In the genomic region with DNA sequence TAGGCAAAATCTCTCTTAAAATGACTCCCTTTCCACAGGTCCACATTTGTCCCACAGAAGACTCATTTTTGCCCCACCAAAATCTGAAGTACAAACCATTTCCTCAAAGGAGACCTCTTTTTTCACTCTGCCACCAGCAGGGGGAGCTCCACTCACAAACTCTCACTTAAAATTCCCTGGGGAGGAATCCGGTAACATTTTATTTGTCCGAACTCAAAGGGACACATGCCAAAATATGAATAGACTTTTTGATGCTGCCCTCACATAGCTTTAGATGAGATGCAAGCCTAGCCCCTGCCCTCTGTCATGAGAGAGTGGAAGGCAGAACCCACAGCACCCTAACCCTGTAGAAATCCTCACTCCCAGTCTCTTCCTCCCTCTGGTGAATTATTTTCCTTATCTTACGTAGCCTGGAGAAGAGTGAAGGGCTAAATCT, we compare ENCODE assay signal across 1 cellular context.
TF ChIP-seq lines count a peak whose summit lies in the region.

No MANE protein-coding gene starts in this region.

TF ChIP-seq in GM23338, 12 proteins besides CTCF, POLR2A, EP300 and RAD21 (continued from another document):
- TF ChIP-seq, protein P1, sequence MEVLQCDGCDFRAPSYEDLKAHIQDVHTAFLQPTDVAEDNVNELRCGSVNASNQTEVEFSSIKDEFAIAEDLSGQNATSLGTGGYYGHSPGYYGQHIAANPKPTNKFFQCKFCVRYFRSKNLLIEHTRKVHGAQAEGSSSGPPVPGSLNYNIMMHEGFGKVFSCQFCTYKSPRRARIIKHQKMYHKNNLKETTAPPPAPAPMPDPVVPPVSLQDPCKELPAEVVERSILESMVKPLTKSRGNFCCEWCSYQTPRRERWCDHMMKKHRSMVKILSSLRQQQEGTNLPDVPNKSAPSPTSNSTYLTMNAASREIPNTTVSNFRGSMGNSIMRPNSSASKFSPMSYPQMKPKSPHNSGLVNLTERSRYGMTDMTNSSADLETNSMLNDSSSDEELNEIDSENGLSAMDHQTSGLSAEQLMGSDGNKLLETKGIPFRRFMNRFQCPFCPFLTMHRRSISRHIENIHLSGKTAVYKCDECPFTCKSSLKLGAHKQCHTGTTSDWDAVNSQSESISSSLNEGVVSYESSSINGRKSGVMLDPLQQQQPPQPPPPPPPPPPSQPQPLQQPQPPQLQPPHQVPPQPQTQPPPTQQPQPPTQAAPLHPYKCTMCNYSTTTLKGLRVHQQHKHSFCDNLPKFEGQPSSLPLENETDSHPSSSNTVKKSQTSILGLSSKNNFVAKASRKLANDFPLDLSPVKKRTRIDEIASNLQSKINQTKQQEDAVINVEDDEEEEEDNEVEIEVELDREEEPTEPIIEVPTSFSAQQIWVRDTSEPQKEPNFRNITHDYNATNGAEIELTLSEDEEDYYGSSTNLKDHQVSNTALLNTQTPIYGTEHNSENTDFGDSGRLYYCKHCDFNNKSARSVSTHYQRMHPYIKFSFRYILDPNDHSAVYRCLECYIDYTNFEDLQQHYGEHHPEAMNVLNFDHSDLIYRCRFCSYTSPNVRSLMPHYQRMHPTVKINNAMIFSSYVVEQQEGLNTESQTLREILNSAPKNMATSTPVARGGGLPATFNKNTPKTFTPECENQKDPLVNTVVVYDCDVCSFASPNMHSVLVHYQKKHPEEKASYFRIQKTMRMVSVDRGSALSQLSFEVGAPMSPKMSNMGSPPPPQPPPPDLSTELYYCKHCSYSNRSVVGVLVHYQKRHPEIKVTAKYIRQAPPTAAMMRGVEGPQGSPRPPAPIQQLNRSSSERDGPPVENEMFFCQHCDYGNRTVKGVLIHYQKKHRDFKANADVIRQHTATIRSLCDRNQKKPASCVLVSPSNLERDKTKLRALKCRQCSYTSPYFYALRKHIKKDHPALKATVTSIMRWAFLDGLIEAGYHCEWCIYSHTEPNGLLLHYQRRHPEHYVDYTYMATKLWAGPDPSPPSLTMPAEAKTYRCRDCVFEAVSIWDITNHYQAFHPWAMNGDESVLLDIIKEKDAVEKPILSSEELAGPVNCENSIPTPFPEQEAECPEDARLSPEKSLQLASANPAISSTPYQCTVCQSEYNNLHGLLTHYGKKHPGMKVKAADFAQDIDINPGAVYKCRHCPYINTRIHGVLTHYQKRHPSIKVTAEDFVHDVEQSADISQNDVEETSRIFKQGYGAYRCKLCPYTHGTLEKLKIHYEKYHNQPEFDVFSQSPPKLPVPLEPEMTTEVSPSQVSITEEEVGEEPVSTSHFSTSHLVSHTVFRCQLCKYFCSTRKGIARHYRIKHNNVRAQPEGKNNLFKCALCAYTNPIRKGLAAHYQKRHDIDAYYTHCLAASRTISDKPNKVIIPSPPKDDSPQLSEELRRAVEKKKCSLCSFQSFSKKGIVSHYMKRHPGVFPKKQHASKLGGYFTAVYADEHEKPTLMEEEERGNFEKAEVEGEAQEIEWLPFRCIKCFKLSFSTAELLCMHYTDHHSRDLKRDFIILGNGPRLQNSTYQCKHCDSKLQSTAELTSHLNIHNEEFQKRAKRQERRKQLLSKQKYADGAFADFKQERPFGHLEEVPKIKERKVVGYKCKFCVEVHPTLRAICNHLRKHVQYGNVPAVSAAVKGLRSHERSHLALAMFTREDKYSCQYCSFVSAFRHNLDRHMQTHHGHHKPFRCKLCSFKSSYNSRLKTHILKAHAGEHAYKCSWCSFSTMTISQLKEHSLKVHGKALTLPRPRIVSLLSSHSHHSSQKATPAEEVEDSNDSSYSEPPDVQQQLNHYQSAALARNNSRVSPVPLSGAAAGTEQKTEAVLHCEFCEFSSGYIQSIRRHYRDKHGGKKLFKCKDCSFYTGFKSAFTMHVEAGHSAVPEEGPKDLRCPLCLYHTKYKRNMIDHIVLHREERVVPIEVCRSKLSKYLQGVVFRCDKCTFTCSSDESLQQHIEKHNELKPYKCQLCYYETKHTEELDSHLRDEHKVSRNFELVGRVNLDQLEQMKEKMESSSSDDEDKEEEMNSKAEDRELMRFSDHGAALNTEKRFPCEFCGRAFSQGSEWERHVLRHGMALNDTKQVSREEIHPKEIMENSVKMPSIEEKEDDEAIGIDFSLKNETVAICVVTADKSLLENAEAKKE (CRISPR knock-in tag; IDR thresholded peaks at IDR 0.05), result no peak
